Comparison of ENCODE assay signal across 3 cellular contexts in the genomic region with DNA sequence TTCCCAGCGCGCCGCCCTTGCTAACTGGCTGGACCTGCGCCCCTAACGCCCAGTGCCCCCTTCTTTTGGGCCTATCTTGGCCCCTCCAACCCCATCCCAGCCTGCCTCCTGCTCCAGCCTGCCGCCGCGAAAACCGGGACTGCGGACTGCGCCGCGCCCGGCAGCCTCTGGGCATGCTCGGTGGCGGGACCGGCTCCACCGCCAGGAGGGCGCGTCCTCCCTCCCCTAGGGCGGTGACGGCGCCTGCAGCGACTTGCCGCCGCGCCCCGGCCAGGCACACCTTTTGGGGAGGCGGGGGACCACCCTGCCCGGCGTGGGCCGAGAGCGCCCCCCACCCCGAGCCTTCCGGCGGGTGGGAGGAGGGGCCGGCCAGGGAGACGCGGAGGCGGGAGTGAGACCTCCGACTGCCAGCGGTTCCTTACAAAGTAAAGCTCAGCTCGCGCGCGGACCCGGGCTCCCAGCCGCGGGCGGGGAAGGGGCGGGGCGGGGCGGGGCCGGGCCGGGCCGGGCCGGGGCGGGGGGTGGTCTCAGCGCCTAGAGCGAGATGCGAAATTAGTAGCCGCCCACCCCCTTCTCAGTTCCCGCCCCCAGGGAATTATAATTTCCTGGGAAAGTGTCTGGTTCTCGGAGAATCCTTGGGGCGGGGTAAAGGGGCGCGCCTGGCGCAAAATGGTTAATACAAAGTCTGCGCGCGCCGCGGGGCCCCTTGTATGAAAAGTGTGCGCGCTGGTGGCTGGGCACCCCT.
A peak's percentile ranks its signal among the peaks of the same experiment; 100 is the strongest.
TF ChIP-seq lines count a peak whose summit lies in the region.

No MANE protein-coding gene starts in this region.

TF ChIP-seq in HCT116, 20 proteins besides CTCF, POLR2A, EP300 and RAD21:
- peak; percentile 6 for TF ChIP-seq YY1 (IDR thresholded peaks at IDR 0.05; ENCODE audit: extremely low read depth, insufficient replicate concordance, low read depth, low read length)
- TF ChIP-seq POLR2AphosphoS5 (IDR thresholded peaks at IDR 0.05; ENCODE audit: low read depth, low read length): peak; percentile 79
- no peak for TF ChIP-seq EZH2 (IDR thresholded peaks at IDR 0.05)
- peak; percentile 48 for TF ChIP-seq TCF7L2 (IDR thresholded peaks at IDR 0.05; ENCODE audit: borderline replicate concordance, extremely low read depth, insufficient read depth, insufficient read length)
- peak; percentile 60 for TF ChIP-seq ZFX (IDR thresholded peaks at IDR 0.05)
- TF ChIP-seq CEBPB (IDR thresholded peaks at IDR 0.05; ENCODE audit: low read depth): no peak

TF ChIP-seq in SK-N-SH, 30 proteins besides CTCF, POLR2A, EP300 and RAD21:
- no peak; the same call in 1 of the 2 replicates for TF ChIP-seq TCF12 (IDR thresholded peaks at IDR 0.05)
- TF ChIP-seq, protein P1, sequence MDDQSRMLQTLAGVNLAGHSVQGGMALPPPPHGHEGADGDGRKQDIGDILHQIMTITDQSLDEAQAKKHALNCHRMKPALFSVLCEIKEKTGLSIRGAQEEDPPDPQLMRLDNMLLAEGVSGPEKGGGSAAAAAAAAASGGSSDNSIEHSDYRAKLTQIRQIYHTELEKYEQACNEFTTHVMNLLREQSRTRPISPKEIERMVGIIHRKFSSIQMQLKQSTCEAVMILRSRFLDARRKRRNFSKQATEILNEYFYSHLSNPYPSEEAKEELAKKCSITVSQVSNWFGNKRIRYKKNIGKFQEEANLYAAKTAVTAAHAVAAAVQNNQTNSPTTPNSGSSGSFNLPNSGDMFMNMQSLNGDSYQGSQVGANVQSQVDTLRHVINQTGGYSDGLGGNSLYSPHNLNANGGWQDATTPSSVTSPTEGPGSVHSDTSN (IDR thresholded peaks at IDR 0.05): 0 out of 2 replicates have a peak, but pooled peaks have one; percentile 11
- TF ChIP-seq NRF1 (IDR thresholded peaks at IDR 0.05; ENCODE audit: low read depth, low read length): peak; percentile 58
- no peak for TF ChIP-seq TEAD4 (IDR thresholded peaks at IDR 0.05; ENCODE audit: borderline replicate concordance, insufficient read depth)
- no peak for TF ChIP-seq MEF2A (IDR thresholded peaks at IDR 0.05; ENCODE audit: borderline replicate concordance, low read depth)
- TF ChIP-seq MXI1 (IDR thresholded peaks at IDR 0.05; ENCODE audit: low read depth, low read length): peak; percentile 21; the same call in 1 of the 2 replicates
- TF ChIP-seq, protein P2, sequence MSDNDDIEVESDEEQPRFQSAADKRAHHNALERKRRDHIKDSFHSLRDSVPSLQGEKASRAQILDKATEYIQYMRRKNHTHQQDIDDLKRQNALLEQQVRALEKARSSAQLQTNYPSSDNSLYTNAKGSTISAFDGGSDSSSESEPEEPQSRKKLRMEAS (IDR thresholded peaks at IDR 0.05; ENCODE audit: low read depth): peak; percentile 67
- peak; percentile 79 for TF ChIP-seq POLR2AphosphoS5 (IDR thresholded peaks at IDR 0.05; ENCODE audit: low read depth, low read length)
- no peak for TF ChIP-seq SIN3A (IDR thresholded peaks at IDR 0.05; ENCODE audit: borderline replicate concordance, low read depth, low read length)
- TF ChIP-seq TAF1 (IDR thresholded peaks at IDR 0.05; ENCODE audit: borderline replicate concordance, low read depth, low read length): peak; percentile 62; the same call in 1 of the 2 replicates

TF ChIP-seq in liver, 16 proteins besides CTCF, POLR2A, EP300 and RAD21:
- TF ChIP-seq, protein P3, sequence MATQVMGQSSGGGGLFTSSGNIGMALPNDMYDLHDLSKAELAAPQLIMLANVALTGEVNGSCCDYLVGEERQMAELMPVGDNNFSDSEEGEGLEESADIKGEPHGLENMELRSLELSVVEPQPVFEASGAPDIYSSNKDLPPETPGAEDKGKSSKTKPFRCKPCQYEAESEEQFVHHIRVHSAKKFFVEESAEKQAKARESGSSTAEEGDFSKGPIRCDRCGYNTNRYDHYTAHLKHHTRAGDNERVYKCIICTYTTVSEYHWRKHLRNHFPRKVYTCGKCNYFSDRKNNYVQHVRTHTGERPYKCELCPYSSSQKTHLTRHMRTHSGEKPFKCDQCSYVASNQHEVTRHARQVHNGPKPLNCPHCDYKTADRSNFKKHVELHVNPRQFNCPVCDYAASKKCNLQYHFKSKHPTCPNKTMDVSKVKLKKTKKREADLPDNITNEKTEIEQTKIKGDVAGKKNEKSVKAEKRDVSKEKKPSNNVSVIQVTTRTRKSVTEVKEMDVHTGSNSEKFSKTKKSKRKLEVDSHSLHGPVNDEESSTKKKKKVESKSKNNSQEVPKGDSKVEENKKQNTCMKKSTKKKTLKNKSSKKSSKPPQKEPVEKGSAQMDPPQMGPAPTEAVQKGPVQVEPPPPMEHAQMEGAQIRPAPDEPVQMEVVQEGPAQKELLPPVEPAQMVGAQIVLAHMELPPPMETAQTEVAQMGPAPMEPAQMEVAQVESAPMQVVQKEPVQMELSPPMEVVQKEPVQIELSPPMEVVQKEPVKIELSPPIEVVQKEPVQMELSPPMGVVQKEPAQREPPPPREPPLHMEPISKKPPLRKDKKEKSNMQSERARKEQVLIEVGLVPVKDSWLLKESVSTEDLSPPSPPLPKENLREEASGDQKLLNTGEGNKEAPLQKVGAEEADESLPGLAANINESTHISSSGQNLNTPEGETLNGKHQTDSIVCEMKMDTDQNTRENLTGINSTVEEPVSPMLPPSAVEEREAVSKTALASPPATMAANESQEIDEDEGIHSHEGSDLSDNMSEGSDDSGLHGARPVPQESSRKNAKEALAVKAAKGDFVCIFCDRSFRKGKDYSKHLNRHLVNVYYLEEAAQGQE (IDR thresholded peaks at IDR 0.05): no peak
- TF ChIP-seq JUND (IDR thresholded peaks at IDR 0.05): no peak
- no peak for TF ChIP-seq GABPA (IDR thresholded peaks at IDR 0.05 in 1 of 2, conservative IDR thresholded peaks at IDR 0.05 in 1 of 2)
- TF ChIP-seq NR2F2 (IDR thresholded peaks at IDR 0.05): no peak
- no peak for TF ChIP-seq HNF4G (IDR thresholded peaks at IDR 0.05)
- TF ChIP-seq, protein P4, sequence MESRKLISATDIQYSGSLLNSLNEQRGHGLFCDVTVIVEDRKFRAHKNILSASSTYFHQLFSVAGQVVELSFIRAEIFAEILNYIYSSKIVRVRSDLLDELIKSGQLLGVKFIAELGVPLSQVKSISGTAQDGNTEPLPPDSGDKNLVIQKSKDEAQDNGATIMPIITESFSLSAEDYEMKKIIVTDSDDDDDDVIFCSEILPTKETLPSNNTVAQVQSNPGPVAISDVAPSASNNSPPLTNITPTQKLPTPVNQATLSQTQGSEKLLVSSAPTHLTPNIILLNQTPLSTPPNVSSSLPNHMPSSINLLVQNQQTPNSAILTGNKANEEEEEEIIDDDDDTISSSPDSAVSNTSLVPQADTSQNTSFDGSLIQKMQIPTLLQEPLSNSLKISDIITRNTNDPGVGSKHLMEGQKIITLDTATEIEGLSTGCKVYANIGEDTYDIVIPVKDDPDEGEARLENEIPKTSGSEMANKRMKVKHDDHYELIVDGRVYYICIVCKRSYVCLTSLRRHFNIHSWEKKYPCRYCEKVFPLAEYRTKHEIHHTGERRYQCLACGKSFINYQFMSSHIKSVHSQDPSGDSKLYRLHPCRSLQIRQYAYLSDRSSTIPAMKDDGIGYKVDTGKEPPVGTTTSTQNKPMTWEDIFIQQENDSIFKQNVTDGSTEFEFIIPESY (IDR thresholded peaks at IDR 0.05): no peak
- TF ChIP-seq, protein P2 (IDR thresholded peaks at IDR 0.05): no peak
- TF ChIP-seq, protein P5, sequence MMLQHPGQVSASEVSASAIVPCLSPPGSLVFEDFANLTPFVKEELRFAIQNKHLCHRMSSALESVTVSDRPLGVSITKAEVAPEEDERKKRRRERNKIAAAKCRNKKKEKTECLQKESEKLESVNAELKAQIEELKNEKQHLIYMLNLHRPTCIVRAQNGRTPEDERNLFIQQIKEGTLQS (IDR thresholded peaks at IDR 0.05): no peak
- TF ChIP-seq FOXA2 (IDR thresholded peaks at IDR 0.05): no peak
- TF ChIP-seq YY1 (IDR thresholded peaks at IDR 0.05): no peak
- no peak for TF ChIP-seq HNF4A (conservative IDR thresholded peaks at IDR 0.05)
- no peak for TF ChIP-seq EGR1 (IDR thresholded peaks at IDR 0.05; ENCODE audit: low read depth in 2 of 2)
- no peak for TF ChIP-seq SP1 (IDR thresholded peaks at IDR 0.05)
